ENCODE assay signal across 9 cellular contexts in the genomic region with DNA sequence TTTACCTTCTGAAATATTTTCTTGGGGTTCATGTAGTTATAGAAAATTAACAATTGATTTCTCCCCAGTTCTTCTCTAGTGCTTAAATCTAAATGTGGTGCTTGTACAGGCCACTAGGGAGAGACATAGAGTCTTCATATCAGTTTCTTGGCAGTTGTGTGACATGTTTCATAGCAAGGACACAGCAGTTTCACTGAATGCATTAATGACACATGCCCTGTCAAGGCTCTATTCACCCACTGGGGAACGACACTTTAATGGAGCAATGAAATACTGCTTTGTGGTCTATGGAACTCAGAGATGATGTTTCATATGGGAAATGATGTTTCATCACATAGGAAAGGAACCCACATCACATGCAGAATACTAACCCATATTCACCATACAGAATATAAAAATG. TPM values are rescaled to one million over a fixed set of nuclear protein-coding genes. Genes with fewer than 3 reads are reported as not detected.
DNase-seq lines count a peak whose midpoint lies in the region; ATAC-seq and TF ChIP-seq lines count a peak whose summit lies in the region.
"Had no signal": no experiment of that assay in that cellular context is flagged by ENCODE, and none has a peak within 500 bp of the region (broad histone marks: within the 10 kb centered on the region; RNA-seq: fewer than 3 reads in every experiment).

No MANE protein-coding gene starts in this region.

- CTCF ChIA-PET in Panc1 (lab: Charles Lee): no interaction called here
- CTCF ChIA-PET in naive thymus-derived CD4-positive, alpha-beta T cell (lab: Charles Lee): no interaction called here

- DNase-seq in CD14-positive monocyte (ENCODE audit: low spot score) (no peak), Panc1 (ENCODE audit: low read depth, low spot score) (no peak), esophagus squamous epithelium (lab: John Stamatoyannopoulos, UW) (no peak), renal cortical epithelial cell (ENCODE audit: low read depth) (peak; percentile 65)
- no peak for DNase-seq in naive thymus-derived CD4-positive, alpha-beta T cell

- peak; percentile 71 for ATAC-seq in GM18907 (IDR thresholded peaks at IDR 0.05; ENCODE audit: unreplicated experiment)
- ATAC-seq in HG03175 (IDR thresholded peaks at IDR 0.05; ENCODE audit: unreplicated experiment): peak; percentile 68
- ATAC-seq in Panc1: peak; percentile 13; the same call in 1 of the 2 replicates
- no peak for ATAC-seq in naive thymus-derived CD4-positive, alpha-beta T cell
- ATAC-seq in GM21447 (IDR thresholded peaks at IDR 0.05; ENCODE audit: unreplicated experiment): no peak

- H3K36me3 ChIP-seq in Panc1 (ENCODE audit: control insufficient read depth, insufficient read depth, low read length) (no peaks in the 10 kb centered on the region), esophagus squamous epithelium (no peaks in the 10 kb centered on the region)
- H3K36me3 ChIP-seq in naive thymus-derived CD4-positive, alpha-beta T cell (ENCODE audit: control insufficient read depth in 2 of 3, insufficient read depth in 3 of 3, low read length in 3 of 3): no peaks in the 10 kb centered on the region

- H3K9me3 ChIP-seq in Panc1 (ENCODE audit: control insufficient read depth, insufficient read depth, low read depth, low read length) (no peaks in the 10 kb centered on the region), esophagus squamous epithelium (no peaks in the 10 kb centered on the region)
- H3K9me3 ChIP-seq in naive thymus-derived CD4-positive, alpha-beta T cell (ENCODE audit: control insufficient read depth in 2 of 3, low read length in 3 of 3): no peaks in the 10 kb centered on the region

- H3K9me3 Mint-ChIP-seq in CD14-positive monocyte: peaks cover 0 to 4% (median 0%) of the 10 kb centered on the region in 7 donors
- H3K9me3 Mint-ChIP-seq in naive thymus-derived CD4-positive, alpha-beta T cell: peaks cover 0 to 8% (median 2%) of the 10 kb centered on the region in 11 donors

- no peak for TF ChIP-seq POLR2A in esophagus squamous epithelium (IDR thresholded peaks at IDR 0.05)

- peaks cover 33 to 50% (median 39%) of the 10 kb centered on the region in 3 donors for H3K27me3 Mint-ChIP-seq in CD14-positive monocyte (ENCODE audit: low read depth in 3 of 3)
- peaks cover 43 to 57% (median 48%) of the 10 kb centered on the region in 5 donors for H3K27me3 Mint-ChIP-seq in naive thymus-derived CD4-positive, alpha-beta T cell

- TF ChIP-seq CTCF in CD14-positive monocyte (IDR thresholded peaks at IDR 0.05) (peak; percentile 46), Panc1 (IDR thresholded peaks at IDR 0.05) (peak; percentile 70), esophagus squamous epithelium (IDR thresholded peaks at IDR 0.05) (peak; percentile 32 to 65 (median 47))

- intact Hi-C loops in CD14-positive monocyte (cut with micrococcal nuclease) (no loop called here), Panc1 (cut with micrococcal nuclease; ENCODE audit: unreplicated experiment) (loop anchor here (2.0 to 10.0 kb wide), 5 partner anchors 92 to 413 kb away; no protein-coding TSS in a partner anchor), esophagus squamous epithelium (cut with DNase I) (loop anchor here (10.0 kb wide), 1 partner anchor 255 kb away; no protein-coding TSS in a partner anchor)
- intact Hi-C loops in naive thymus-derived CD4-positive, alpha-beta T cell (cut with micrococcal nuclease): loop anchor here in 1 of 2 donors (1.0 to 2.0 kb wide), 4 partner anchors 113 to 413 kb away; no protein-coding TSS in a partner anchor

- in situ Hi-C loops in Panc1 (cut with HindIII; ENCODE audit: low pct_unique_long_range_greater_than_20kb, low sequenced_read_pairs): no loop called here

- peak overlapping the region in 1 of 2 donors; percentile 49 for H3K4me3 Mint-ChIP-seq in CD14-positive monocyte
- H3K4me3 Mint-ChIP-seq in naive thymus-derived CD4-positive, alpha-beta T cell: no peak overlapping the region

- H3K27me3 ChIP-seq in Panc1 (ENCODE audit: control insufficient read depth, insufficient read depth, low read length): no peaks in the 10 kb centered on the region
- peaks cover 0 to 34% (median 0%) of the 10 kb centered on the region in 4 donors for H3K27me3 ChIP-seq in esophagus squamous epithelium
- peaks cover 0 to 5% of the 10 kb centered on the region in 2 donors for H3K27me3 ChIP-seq in naive thymus-derived CD4-positive, alpha-beta T cell (ENCODE audit: control insufficient read depth in 2 of 2, insufficient read depth in 2 of 2, low read length in 2 of 2)

- H3K27ac ChIP-seq in Panc1 (ENCODE audit: low read length): peak overlapping the region; percentile 92
- H3K27ac ChIP-seq in esophagus squamous epithelium: no peak overlapping the region
- H3K27ac ChIP-seq in naive thymus-derived CD4-positive, alpha-beta T cell (ENCODE audit: low read depth, low read length): no peak overlapping the region
- H3K27ac ChIP-seq: SK-N-MC had no signal

- POLR2A ChIA-PET in Panc1 (lab: Charles Lee): no interaction called here
- POLR2A ChIA-PET in naive thymus-derived CD4-positive, alpha-beta T cell (lab: Charles Lee): no interaction called here

- H3K27ac Mint-ChIP-seq in CD14-positive monocyte: no peak overlapping the region
- no peak overlapping the region for H3K27ac Mint-ChIP-seq in naive thymus-derived CD4-positive, alpha-beta T cell

- 10 to 20% methylated on average over 1 of the region's 1 CpG for WGBS in esophagus squamous epithelium, 2 donors

- no TSS peak for BruUV-seq in Panc1 (replicated peaks; lab: Mats Ljungman, UMichigan)

- peaks cover 8% of the 10 kb centered on the region for H3K4me1 Mint-ChIP-seq in CD14-positive monocyte
- peaks cover 0 to 20% (median 10%) of the 10 kb centered on the region in 7 donors for H3K4me1 Mint-ChIP-seq in naive thymus-derived CD4-positive, alpha-beta T cell

- H3K4me3 ChIP-seq in Panc1 (ENCODE audit: low read depth in 2 of 2, low read length in 2 of 2) (peak overlapping the region; percentile 63 to 95), esophagus squamous epithelium (peak overlapping the region in 2 of 4 donors; percentile 67 to 85)
- H3K4me3 ChIP-seq in naive thymus-derived CD4-positive, alpha-beta T cell (ENCODE audit: low read length): no peak overlapping the region
- H3K4me3 ChIP-seq: SK-N-MC had no signal

- no peaks in the 10 kb centered on the region for H3K36me3 Mint-ChIP-seq in CD14-positive monocyte
- no peaks in the 10 kb centered on the region for H3K36me3 Mint-ChIP-seq in naive thymus-derived CD4-positive, alpha-beta T cell

- H3K4me1 ChIP-seq in Panc1 (ENCODE audit: control insufficient read depth, insufficient read depth, low read length): peaks cover 39% of the 10 kb centered on the region
- peaks cover 0 to 42% (median 11%) of the 10 kb centered on the region in 3 donors for H3K4me1 ChIP-seq in esophagus squamous epithelium
- no peaks in the 10 kb centered on the region for H3K4me1 ChIP-seq in naive thymus-derived CD4-positive, alpha-beta T cell (ENCODE audit: control insufficient read depth in 2 of 2, insufficient read depth in 2 of 2, low read length in 2 of 2)

RNA-seq across cellular contexts. Expression of a gene that starts 2.8 kb away (rescaled TPM):
- polyA plus RNA-seq in CD14-positive monocyte: not detected
- total RNA-seq in Panc1 (2021; ENCODE audit: unreplicated experiment) (15.7 TPM), esophagus squamous epithelium (1 to 10 TPM in 3 of 4 donors, under 1 TPM in 1; 0.50 to 3.8 (median 1.7) TPM), renal cortical epithelial cell (2.6 and 7.8 TPM in 2 replicates)
- polyA plus RNA-seq in Panc1 (2012; ENCODE audit: insufficient read length): 7.1 TPM
- not detected for total RNA-seq in naive thymus-derived CD4-positive, alpha-beta T cell
- polyA plus RNA-seq in naive thymus-derived CD4-positive, alpha-beta T cell: not detected

Comparison
In these comparisons a context has a peak if more than half of its experiments do, and no peak if none do; other contexts are left out.
1. ATAC-seq: peak in GM18907 (single experiment), HG03175 (single experiment) and Panc1 (single experiment); none in naive thymus-derived CD4-positive, alpha-beta T cell (single experiment) and GM21447 (single experiment).
2. intact Hi-C loops: an anchor here in Panc1 (2.0 to 10.0 kb wide) and esophagus squamous epithelium (10.0 kb wide); none called in CD14-positive monocyte.
3. Peak in every context shown above with its lines, with median percentiles within 50 percentile points of each other: CTCF ChIP-seq.